ENCODE assay signal across 20 cellular contexts in genomic region chr16:67036323-67036741, GRCh38. TPM values are rescaled to one million over a fixed set of nuclear protein-coding genes. Genes with fewer than 3 reads are reported as not detected.
A peak's percentile ranks its signal among the peaks of the same experiment; 100 is the strongest.
DNase-seq lines count a peak whose midpoint lies in the region; ATAC-seq and TF ChIP-seq lines count a peak whose summit lies in the region.
"Had no signal": no experiment of that assay in that cellular context is flagged by ENCODE, and none has a peak within 500 bp of the region (broad histone marks: within the 10 kb centered on the region; RNA-seq: fewer than 3 reads in every experiment).

No MANE protein-coding gene starts in this region.

- H3K9me3 ChIP-seq in BE2C = no peaks in the 10 kb centered on the region
- H3K9me3 ChIP-seq in body of pancreas = no peaks in the 10 kb centered on the region
- H3K9me3 ChIP-seq in liver (ENCODE audit: control insufficient read depth in 4 of 4, low read length in 3 of 4) = no peaks in the 10 kb centered on the region
- H3K9me3 ChIP-seq: left ventricle myocardium inferior, testis had no signal

- TF ChIP-seq RAD21 in liver (IDR thresholded peaks at IDR 0.05) = peak; percentile 30 to 34

- H3K4me3 Mint-ChIP-seq in T-helper 2 cell treated with Interferon-gamma antibody and Interleukin-4, amounts not matched to agents 5 μg/mL and 100 μg/mL, for 36 hours = no peak overlapping the region
- H3K4me3 Mint-ChIP-seq: central memory CD8-positive, alpha-beta T cell had no signal

- H3K4me1 ChIP-seq in BE2C = peaks cover 17% of the 10 kb centered on the region
- H3K4me1 ChIP-seq in body of pancreas = peaks cover 8% of the 10 kb centered on the region
- H3K4me1 ChIP-seq in liver (ENCODE audit: control insufficient read depth in 4 of 4, insufficient read depth in 4 of 4, low read length in 3 of 4) = peaks cover 3 to 13% (median 8%) of the 10 kb centered on the region in 4 donors
- H3K4me1 ChIP-seq: testis had no signal

- TF ChIP-seq CTCF in BE2C (IDR thresholded peaks at IDR 0.05; ENCODE audit: low read depth, low read length) (no peak), body of pancreas (IDR thresholded peaks at IDR 0.05) (no peak), liver (IDR thresholded peaks at IDR 0.05; ENCODE audit: low read depth, low read length, missing input control) (no peak)

- H3K4me3 ChIP-seq in BE2C (ENCODE audit: low read depth, low read length) (no peak overlapping the region), body of pancreas (no peak overlapping the region), liver (ENCODE audit: low read depth in 1 of 3, low read length in 3 of 3) (no peak overlapping the region)
- H3K4me3 ChIP-seq: left ventricle myocardium inferior, skin epidermis, testis had no signal

- H3K27ac Mint-ChIP-seq in T-helper 2 cell treated with Interferon-gamma antibody and Interleukin-4, amounts not matched to agents 5 μg/mL and 100 μg/mL, for 36 hours = no peak overlapping the region

- intact Hi-C loops in body of pancreas (cut with DNase I) = no loop called here
- intact Hi-C loops in posterior vena cava (cut with DNase I) = no loop called here

- no peak for ATAC-seq in body of pancreas

- peak; percentile 47 for DNase-seq in BE2C
- DNase-seq in NCI-H1092 (lab: John Stamatoyannopoulos, UW) = peak; percentile 48
- DNase-seq in body of pancreas = peak in 3 of 4 donors; percentile 20 to 45 (median 35)
- no peak for DNase-seq in HPDE6-E6E7 (ENCODE audit: extremely low spot score)
- DNase-seq in posterior vena cava (ENCODE audit: low spot score) = no peak
- DNase-seq in activated CD8-positive, alpha-beta memory T cell treated with anti-CD3 and anti-CD28 coated beads, Interleukin-2, amount 50 U/mL, for 48 hours = no peak
- no peak for DNase-seq in T-helper 2 cell treated with Interferon-gamma antibody and Interleukin-4, amounts not matched to agents 5 μg/mL and 100 μg/mL, for 36 hours (ENCODE audit: low spot score)
- DNase-seq: activated CD4-positive, CD25-positive, alpha-beta regulatory T cell; AML-193; amniotic stem cell; Calu3; foreskin melanocyte; left ventricle myocardium inferior; MM.1S; NCI-H2081 treated with DMSO at 0.1 percent for 48 hours; occipital lobe; testis had no signal

- H3K27me3 ChIP-seq in BE2C = no peaks in the 10 kb centered on the region
- H3K27me3 ChIP-seq in body of pancreas = no peaks in the 10 kb centered on the region
- H3K27me3 ChIP-seq in liver (ENCODE audit: control insufficient read depth in 4 of 4, insufficient read depth in 4 of 4, low read length in 3 of 4) = no peaks in the 10 kb centered on the region
- H3K27me3 ChIP-seq: testis had no signal

- H3K36me3 ChIP-seq in BE2C = peaks cover 52% of the 10 kb centered on the region
- H3K36me3 ChIP-seq in body of pancreas (replicated peaks in 1 of 2; ENCODE audit: insufficient read depth in 1 of 2, low read depth in 2 of 2) = no peaks in the 10 kb centered on the region
- H3K36me3 ChIP-seq in liver (ENCODE audit: control insufficient read depth in 4 of 4, insufficient read depth in 3 of 4, low read depth in 1 of 4, low read length in 3 of 4) = peaks cover 0 to 2% (median 0%) of the 10 kb centered on the region in 4 donors

- no peak overlapping the region for H3K9ac ChIP-seq in liver (ENCODE audit: low read depth in 1 of 2, low read length in 2 of 2)

- H3K36me3 Mint-ChIP-seq in T-helper 2 cell treated with Interferon-gamma antibody and Interleukin-4, amounts not matched to agents 5 μg/mL and 100 μg/mL, for 36 hours (ENCODE audit: low read depth) = peaks cover 79% of the 10 kb centered on the region

- 20 to 40% methylated on average over 5 of the region's 5 CpGs for WGBS in body of pancreas, 2 donors
- 37% methylated on average over 5 of the region's 5 CpGs for WGBS in liver

- H3K27me3 Mint-ChIP-seq in T-helper 2 cell treated with Interferon-gamma antibody and Interleukin-4, amounts not matched to agents 5 μg/mL and 100 μg/mL, for 36 hours (ENCODE audit: low read depth) = no peaks in the 10 kb centered on the region
- H3K27me3 Mint-ChIP-seq: central memory CD8-positive, alpha-beta T cell had no signal

- no peak for TF ChIP-seq POLR2A in body of pancreas (IDR thresholded peaks at IDR 0.05)

- peaks cover 60% of the 10 kb centered on the region for H3K4me1 Mint-ChIP-seq in T-helper 2 cell treated with Interferon-gamma antibody and Interleukin-4, amounts not matched to agents 5 μg/mL and 100 μg/mL, for 36 hours (ENCODE audit: low read depth)

- peak overlapping the region in 2 of 4 donors; percentile 15 to 31 for H3K27ac ChIP-seq in body of pancreas
- H3K27ac ChIP-seq in liver (ENCODE audit: low read depth in 1 of 2, low read length in 2 of 2) = no peak overlapping the region
- H3K27ac ChIP-seq: left ventricle myocardium inferior, testis had no signal

- no peaks in the 10 kb centered on the region for H3K9me3 Mint-ChIP-seq in T-helper 2 cell treated with Interferon-gamma antibody and Interleukin-4, amounts not matched to agents 5 μg/mL and 100 μg/mL, for 36 hours
- H3K9me3 Mint-ChIP-seq: central memory CD8-positive, alpha-beta T cell had no signal

TF ChIP-seq in liver, 16 proteins besides CTCF, POLR2A, EP300 and RAD21:
- peak; percentile 28 to 42 for TF ChIP-seq HNF4A (conservative IDR thresholded peaks at IDR 0.05)
- no peak for TF ChIP-seq TAF1 (conservative IDR thresholded peaks at IDR 0.05)
- TF ChIP-seq FOXA1 (IDR thresholded peaks at IDR 0.05) = no peak
- TF ChIP-seq, protein P1, sequence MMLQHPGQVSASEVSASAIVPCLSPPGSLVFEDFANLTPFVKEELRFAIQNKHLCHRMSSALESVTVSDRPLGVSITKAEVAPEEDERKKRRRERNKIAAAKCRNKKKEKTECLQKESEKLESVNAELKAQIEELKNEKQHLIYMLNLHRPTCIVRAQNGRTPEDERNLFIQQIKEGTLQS (IDR thresholded peaks at IDR 0.05) = no peak
- no peak for TF ChIP-seq EGR1 (IDR thresholded peaks at IDR 0.05; ENCODE audit: low read depth in 2 of 2)
- TF ChIP-seq HNF4G (IDR thresholded peaks at IDR 0.05) = no peak
- peak in 1 of 2 donors; percentile 57 for TF ChIP-seq GABPA (IDR thresholded peaks at IDR 0.05 in 1 of 2, conservative IDR thresholded peaks at IDR 0.05 in 1 of 2)
- no peak for TF ChIP-seq ZBTB33 (IDR thresholded peaks at IDR 0.05)
- TF ChIP-seq, protein P2, sequence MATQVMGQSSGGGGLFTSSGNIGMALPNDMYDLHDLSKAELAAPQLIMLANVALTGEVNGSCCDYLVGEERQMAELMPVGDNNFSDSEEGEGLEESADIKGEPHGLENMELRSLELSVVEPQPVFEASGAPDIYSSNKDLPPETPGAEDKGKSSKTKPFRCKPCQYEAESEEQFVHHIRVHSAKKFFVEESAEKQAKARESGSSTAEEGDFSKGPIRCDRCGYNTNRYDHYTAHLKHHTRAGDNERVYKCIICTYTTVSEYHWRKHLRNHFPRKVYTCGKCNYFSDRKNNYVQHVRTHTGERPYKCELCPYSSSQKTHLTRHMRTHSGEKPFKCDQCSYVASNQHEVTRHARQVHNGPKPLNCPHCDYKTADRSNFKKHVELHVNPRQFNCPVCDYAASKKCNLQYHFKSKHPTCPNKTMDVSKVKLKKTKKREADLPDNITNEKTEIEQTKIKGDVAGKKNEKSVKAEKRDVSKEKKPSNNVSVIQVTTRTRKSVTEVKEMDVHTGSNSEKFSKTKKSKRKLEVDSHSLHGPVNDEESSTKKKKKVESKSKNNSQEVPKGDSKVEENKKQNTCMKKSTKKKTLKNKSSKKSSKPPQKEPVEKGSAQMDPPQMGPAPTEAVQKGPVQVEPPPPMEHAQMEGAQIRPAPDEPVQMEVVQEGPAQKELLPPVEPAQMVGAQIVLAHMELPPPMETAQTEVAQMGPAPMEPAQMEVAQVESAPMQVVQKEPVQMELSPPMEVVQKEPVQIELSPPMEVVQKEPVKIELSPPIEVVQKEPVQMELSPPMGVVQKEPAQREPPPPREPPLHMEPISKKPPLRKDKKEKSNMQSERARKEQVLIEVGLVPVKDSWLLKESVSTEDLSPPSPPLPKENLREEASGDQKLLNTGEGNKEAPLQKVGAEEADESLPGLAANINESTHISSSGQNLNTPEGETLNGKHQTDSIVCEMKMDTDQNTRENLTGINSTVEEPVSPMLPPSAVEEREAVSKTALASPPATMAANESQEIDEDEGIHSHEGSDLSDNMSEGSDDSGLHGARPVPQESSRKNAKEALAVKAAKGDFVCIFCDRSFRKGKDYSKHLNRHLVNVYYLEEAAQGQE (IDR thresholded peaks at IDR 0.05) = no peak
- TF ChIP-seq, protein P3, sequence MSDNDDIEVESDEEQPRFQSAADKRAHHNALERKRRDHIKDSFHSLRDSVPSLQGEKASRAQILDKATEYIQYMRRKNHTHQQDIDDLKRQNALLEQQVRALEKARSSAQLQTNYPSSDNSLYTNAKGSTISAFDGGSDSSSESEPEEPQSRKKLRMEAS (IDR thresholded peaks at IDR 0.05) = peak; percentile 10
- peak; percentile 44 to 45 for TF ChIP-seq RXRA (IDR thresholded peaks at IDR 0.05)
- no peak for TF ChIP-seq NR2F2 (IDR thresholded peaks at IDR 0.05)
- no peak for TF ChIP-seq FOXA2 (IDR thresholded peaks at IDR 0.05)
- TF ChIP-seq YY1 (IDR thresholded peaks at IDR 0.05) = peak; percentile 64
- TF ChIP-seq JUND (IDR thresholded peaks at IDR 0.05) = peak in 1 of 2 donors; percentile 25
- TF ChIP-seq SP1 (IDR thresholded peaks at IDR 0.05) = no peak

RNA-seq across cellular contexts. Expression of gene CBFB, which starts 7.4 kb away (rescaled TPM):
- 51.0 TPM for polyA plus RNA-seq in BE2C (2012; ENCODE audit: insufficient read depth, insufficient read length, low read depth)
- total RNA-seq in body of pancreas (10 to 100 TPM; 28.0 to 41.9 TPM), liver (10 to 100 TPM; 14.4 to 19.3 TPM), posterior vena cava (10 to 100 TPM; 39.7 to 42.0 TPM)
- 1 to 10 TPM; 6.8 to 8.0 TPM for polyA plus RNA-seq in liver

RNA-seq across cellular contexts. Expression of gene CES4A, which starts 47.9 kb away (rescaled TPM):
- not detected for polyA plus RNA-seq in BE2C (2012; ENCODE audit: insufficient read depth, insufficient read length, low read depth)
- 10 to 100 TPM; 10.9 to 16.5 TPM for total RNA-seq in body of pancreas
- total RNA-seq in liver = 10 to 100 TPM in 1 of 2 donors, 1 to 10 TPM in 1; 1.6 to 20.5 TPM
- 10 to 100 TPM in 1 of 2 donors, 1 to 10 TPM in 1; 5.4 to 17.1 TPM for polyA plus RNA-seq in liver
- 1 to 10 TPM; 2.8 to 7.4 TPM for total RNA-seq in posterior vena cava
- total RNA-seq: Calu3 had no signal

Comparison
In these comparisons a context has a peak if more than half of its experiments do, and no peak if none do; other contexts are left out.
1. DNase-seq: peak in BE2C (single experiment), NCI-H1092 (single experiment) and body of pancreas (3 of 4); none in HPDE6-E6E7 (single experiment), posterior vena cava (single experiment), activated CD8-positive, alpha-beta memory T cell treated with anti-CD3 and anti-CD28 coated beads, Interleukin-2, amount 50 U/mL, for 48 hours (single experiment) and T-helper 2 cell treated with Interferon-gamma antibody and Interleukin-4, amounts not matched to agents 5 μg/mL and 100 μg/mL, for 36 hours (single experiment).